In the genomic region with DNA sequence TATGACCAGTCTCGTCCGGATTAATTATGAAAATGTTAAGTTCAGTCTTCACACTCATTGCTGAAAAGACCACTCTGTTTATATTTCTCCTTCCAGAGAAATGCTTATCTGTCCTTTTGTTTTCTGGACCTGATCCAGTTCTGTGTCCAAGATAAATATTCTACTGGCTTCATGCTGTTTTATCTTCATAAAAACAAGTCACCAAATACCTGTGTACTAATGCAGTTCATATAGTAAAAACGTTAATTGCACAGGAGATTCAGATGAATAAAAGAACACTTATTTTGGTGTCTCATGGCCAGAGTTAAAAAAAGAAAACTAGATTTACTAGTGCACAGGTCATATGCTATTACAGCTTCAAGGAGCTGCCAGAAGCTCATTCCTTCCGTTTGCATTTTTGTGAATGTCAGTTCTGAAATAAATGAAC, we compare ENCODE assay signal across 15 cellular contexts. TPM values are rescaled to one million over a fixed set of nuclear protein-coding genes. Genes with fewer than 3 reads are reported as not detected.
DNase-seq lines count a peak whose midpoint lies in the region; ATAC-seq and TF ChIP-seq lines count a peak whose summit lies in the region.
"Had no signal": no experiment of that assay in that cellular context is flagged by ENCODE, and none has a peak within 500 bp of the region (broad histone marks: within the 10 kb centered on the region; RNA-seq: fewer than 3 reads in every experiment).

No MANE protein-coding gene starts in this region.

- no peak overlapping the region for H3K4me3 ChIP-seq in AG10803 (ENCODE audit: low read length)
- no peak overlapping the region for H3K4me3 ChIP-seq in Panc1 (ENCODE audit: low read depth in 2 of 2, low read length in 2 of 2)
- no peak overlapping the region for H3K4me3 ChIP-seq in fibroblast of the aortic adventitia (ENCODE audit: low read depth, low read length)
- H3K4me3 ChIP-seq: BLaER1 had no signal

- no peaks in the 10 kb centered on the region for H3K36me3 Mint-ChIP-seq in osteocyte (ENCODE audit: unreplicated experiment)

- no peaks in the 10 kb centered on the region for H3K9me3 ChIP-seq in Panc1 (ENCODE audit: control insufficient read depth, insufficient read depth, low read depth, low read length)
- H3K9me3 ChIP-seq: BLaER1 had no signal

- no peaks in the 10 kb centered on the region for H3K27me3 ChIP-seq in Panc1 (ENCODE audit: control insufficient read depth, insufficient read depth, low read length)
- H3K27me3 ChIP-seq: BLaER1 had no signal

- DNase-seq in AG10803 (ENCODE audit: low read depth) (peak; percentile 25), Panc1 (ENCODE audit: low read depth, low spot score) (no peak), fibroblast of the aortic adventitia (ENCODE audit: low read depth) (peak; percentile 61), osteocyte (ENCODE audit: extremely low spot score, unreplicated experiment) (no peak), GM20000 (ENCODE audit: low spot score) (no peak), glomerular visceral epithelial cell (ENCODE audit: extremely low spot score) (no peak)
- DNase-seq: activated CD4-positive, alpha-beta T cell treated with anti-CD3 and anti-CD28 coated beads for 4 hours; islet precursor cell; NCI-H2171; retina; SIG-M5 had no signal

- CTCF ChIA-PET in Panc1 (lab: Charles Lee) = no interaction called here

- H3K36me3 ChIP-seq in Panc1 (ENCODE audit: control insufficient read depth, insufficient read depth, low read length) = no peaks in the 10 kb centered on the region
- H3K36me3 ChIP-seq: BLaER1 had no signal

- ATAC-seq in Panc1 (no peak), HG03442 (IDR thresholded peaks at IDR 0.05; ENCODE audit: unreplicated experiment) (no peak), GM21717 (IDR thresholded peaks at IDR 0.05; ENCODE audit: unreplicated experiment) (no peak)

- peaks cover 58% of the 10 kb centered on the region for H3K4me1 ChIP-seq in Panc1 (ENCODE audit: control insufficient read depth, insufficient read depth, low read length)

- intact Hi-C loops in Panc1 (cut with micrococcal nuclease; ENCODE audit: unreplicated experiment) = no loop called here

- no peak overlapping the region for H3K4me3 Mint-ChIP-seq in osteocyte (ENCODE audit: unreplicated experiment)
- H3K4me3 Mint-ChIP-seq: activated naive CD4-positive, alpha-beta T cell treated with anti-CD3 and anti-CD28 coated beads, Interleukin-2, amount 50 U/mL, for 24 hours had no signal

- H3K9me3 Mint-ChIP-seq in osteocyte (ENCODE audit: unreplicated experiment) = no peaks in the 10 kb centered on the region
- H3K9me3 Mint-ChIP-seq: activated naive CD4-positive, alpha-beta T cell treated with anti-CD3 and anti-CD28 coated beads, Interleukin-2, amount 50 U/mL, for 24 hours had no signal

- H3K27ac ChIP-seq in Panc1 (ENCODE audit: low read length) = peak overlapping the region; percentile 51; the same call in 1 of the 2 replicates
- H3K27ac ChIP-seq: BLaER1 had no signal

- H3K4me1 Mint-ChIP-seq in osteocyte (ENCODE audit: unreplicated experiment) = peaks cover 49% of the 10 kb centered on the region

- TF ChIP-seq CTCF in AG10803 (conservative IDR thresholded peaks at IDR 0.05; ENCODE audit: low read length) = no peak
- no peak for TF ChIP-seq CTCF in Panc1 (IDR thresholded peaks at IDR 0.05)
- no peak for TF ChIP-seq CTCF in fibroblast of the aortic adventitia (IDR thresholded peaks at IDR 0.05; ENCODE audit: insufficient read depth, low read length)
- no peak for TF ChIP-seq CTCF in osteocyte (IDR thresholded peaks at IDR 0.05)
- no peak for TF ChIP-seq CTCF in GM20000 (IDR thresholded peaks at IDR 0.05; ENCODE audit: extremely low read depth, missing control alignments)

- H3K27me3 Mint-ChIP-seq in osteocyte (ENCODE audit: unreplicated experiment) = no peaks in the 10 kb centered on the region
- H3K27me3 Mint-ChIP-seq: activated naive CD4-positive, alpha-beta T cell treated with anti-CD3 and anti-CD28 coated beads, Interleukin-2, amount 50 U/mL, for 24 hours had no signal

- POLR2A ChIA-PET in Panc1 (lab: Charles Lee) = no interaction called here

- BruUV-seq in Panc1 (replicated peaks; lab: Mats Ljungman, UMichigan) = no TSS peak

- in situ Hi-C loops in Panc1 (cut with HindIII; ENCODE audit: low pct_unique_long_range_greater_than_20kb, low sequenced_read_pairs) = no loop called here

- H3K27ac Mint-ChIP-seq in osteocyte (ENCODE audit: unreplicated experiment) = peak overlapping the region; percentile 71
- H3K27ac Mint-ChIP-seq: activated naive CD4-positive, alpha-beta T cell treated with anti-CD3 and anti-CD28 coated beads, Interleukin-2, amount 50 U/mL, for 24 hours had no signal

RNA-seq across cellular contexts. Expression of a gene that starts 17.3 kb away (rescaled TPM):
- total RNA-seq in Panc1 (2021; ENCODE audit: unreplicated experiment) (17.7 TPM), fibroblast of the aortic adventitia (ENCODE audit: low replicate concordance) (21.2 and 34.3 TPM in 2 replicates), osteocyte (14.4 and 17.3 TPM in 2 replicates)
- polyA plus RNA-seq in Panc1 (2012; ENCODE audit: insufficient read length) = 6.1 TPM

Comparison
In these comparisons a context has a peak if more than half of its experiments do, and no peak if none do; other contexts are left out.
1. DNase-seq: peak in AG10803 (single experiment) and fibroblast of the aortic adventitia (single experiment); none in Panc1 (single experiment), osteocyte (single experiment), GM20000 (single experiment) and glomerular visceral epithelial cell (single experiment).